In genomic region chr1:86912501-86912900, GRCh38 we compare ENCODE assay signal across 10 cellular contexts. TPM values are rescaled to one million over a fixed set of nuclear protein-coding genes. Genes with fewer than 3 reads are reported as not detected.
DNase-seq lines count a peak whose midpoint lies in the region; ATAC-seq, FAIRE-seq and TF ChIP-seq lines count a peak whose summit lies in the region.
"Had no signal": no experiment of that assay in that cellular context is flagged by ENCODE, and none has a peak within 500 bp of the region (broad histone marks: within the 10 kb centered on the region; RNA-seq: fewer than 3 reads in every experiment).

No MANE protein-coding gene starts in this region.

- dilution Hi-C loops in endothelial cell of umbilical vein (cut with MboI; ENCODE audit: extremely low pct_ligation_motif_present, low sequenced_read_pairs): no loop called here

- no peak overlapping the region for H2AFZ ChIP-seq in MM.1S (ENCODE audit: low read length)
- H2AFZ ChIP-seq in endothelial cell of umbilical vein (ENCODE audit: low read depth, low read length): no peak overlapping the region

- ATAC-seq in pancreas (no peak), HG03432 (IDR thresholded peaks at IDR 0.05; ENCODE audit: unreplicated experiment) (no peak), GM18873 (IDR thresholded peaks at IDR 0.05; ENCODE audit: low FRiP score, unreplicated experiment) (no peak), HG03520 (IDR thresholded peaks at IDR 0.05; ENCODE audit: unreplicated experiment) (no peak)

- FAIRE-seq in endothelial cell of umbilical vein (lab: Jason Lieb, UNC) (no peak), pancreas (lab: Jason Lieb, UNC) (no peak)

- H3K27ac ChIP-seq in MM.1S (ENCODE audit: low read length) (no peak overlapping the region), endothelial cell of umbilical vein (ENCODE audit: insufficient read depth, low read depth, low read length) (no peak overlapping the region), pancreas (no peak overlapping the region)

- H3K9me2 ChIP-seq in MM.1S (replicated peaks; ENCODE audit: insufficient read depth, low read length): no peaks in the 10 kb centered on the region

- H3K36me3 ChIP-seq in GM06990 (ENCODE audit: control insufficient read depth, insufficient read depth, low read length) (no peaks in the 10 kb centered on the region), MM.1S (replicated peaks; ENCODE audit: insufficient read depth, low read length) (peaks cover 4% of the 10 kb centered on the region; the same call in 1 of the 2 replicates), endothelial cell of umbilical vein (ENCODE audit: control insufficient read depth in 2 of 2, extremely low read depth in 1 of 2, insufficient read depth in 2 of 2, low read length in 2 of 2) (peaks cover 0 to 4% of the 10 kb centered on the region in 2 experiments), pancreas (no peaks in the 10 kb centered on the region)

- TF ChIP-seq POLR2A in endothelial cell of umbilical vein (IDR thresholded peaks at IDR 0.05; ENCODE audit: low read depth, low read length): no peak

- no peak for TF ChIP-seq CTCF in GM06990 (IDR thresholded peaks at IDR 0.05; ENCODE audit: insufficient read depth, low read length, poor library complexity, severe bottlenecking)
- TF ChIP-seq CTCF in MM.1S (IDR thresholded peaks at IDR 0.05; ENCODE audit: low read length): no peak
- TF ChIP-seq CTCF in endothelial cell of umbilical vein (IDR thresholded peaks at IDR 0.05; ENCODE audit: extremely low read depth in 1 of 2, insufficient read depth in 1 of 2, low read depth in 1 of 2, low read length in 2 of 2): no peak
- TF ChIP-seq CTCF in pancreas (IDR thresholded peaks at IDR 0.05): no peak

- H3K27me3 ChIP-seq in GM06990 (replicated peaks; ENCODE audit: control insufficient read depth, insufficient read depth, low read length) (no peaks in the 10 kb centered on the region), MM.1S (replicated peaks; ENCODE audit: insufficient read depth, low read length) (no peaks in the 10 kb centered on the region), endothelial cell of umbilical vein (ENCODE audit: control insufficient read depth in 2 of 2, insufficient read depth in 2 of 2, low read length in 2 of 2) (no peaks in the 10 kb centered on the region), pancreas (no peaks in the 10 kb centered on the region)

- H3K9ac ChIP-seq in MM.1S (ENCODE audit: low read length) (peak overlapping the region; percentile 95; the same call in 1 of the 2 replicates), endothelial cell of umbilical vein (replicated peaks; ENCODE audit: extremely low read depth, insufficient read depth, low read length) (peak overlapping the region; percentile 100)

- no peak for DNase-seq in GM06990 (ENCODE audit: extremely low read depth, insufficient read length)
- no peak for DNase-seq in MM.1S
- peak; percentile 11 for DNase-seq in endothelial cell of umbilical vein (ENCODE audit: low read depth, low spot score)
- DNase-seq in pancreas: no peak
- no peak for DNase-seq in NCI-H2196 (lab: John Stamatoyannopoulos, UW; ENCODE audit: unreplicated experiment)
- DNase-seq: NCI-H1105 had no signal

- CTCF ChIA-PET in endothelial cell of umbilical vein (lab: Charles Lee): interaction anchor here (1.2 to 1.5 kb wide), 4 partner anchors 11 to 79 kb away, joined by 3 to 6 read pairs (median 3); no protein-coding TSS in a partner anchor

- WGBS in pancreas, 2 donors: 26% methylated on average over 5 of the region's 5 CpGs

- H3K79me2 ChIP-seq in MM.1S (ENCODE audit: low read length) (peaks cover 94% of the 10 kb centered on the region), endothelial cell of umbilical vein (ENCODE audit: control insufficient read depth, insufficient read depth, low read length) (peaks cover 84% of the 10 kb centered on the region)

- peak overlapping the region; percentile 95 for H3K4me3 ChIP-seq in GM06990 (replicated peaks; ENCODE audit: low read depth, low read length)
- H3K4me3 ChIP-seq in MM.1S (ENCODE audit: low read length): peak overlapping the region; percentile 95
- peak overlapping the region; percentile 84 to 100 (median 99) for H3K4me3 ChIP-seq in endothelial cell of umbilical vein (replicated peaks in 1 of 3; ENCODE audit: insufficient read depth in 1 of 3, low read depth in 1 of 3, low read length in 3 of 3)
- peak overlapping the region in 3 of 4 donors; percentile 73 to 86 (median 75) for H3K4me3 ChIP-seq in pancreas
- H3K4me3 ChIP-seq: lung had no signal

- H3K4me1 ChIP-seq in MM.1S (ENCODE audit: low read length) (peaks cover 17% of the 10 kb centered on the region), endothelial cell of umbilical vein (ENCODE audit: control insufficient read depth, extremely low read depth, insufficient read depth, low read length) (peaks cover 16% of the 10 kb centered on the region), pancreas (peaks cover 12 to 33% (median 12%) of the 10 kb centered on the region in 3 donors)

- no TSS peak for BruUV-seq in endothelial cell of umbilical vein (replicated peaks; lab: Mats Ljungman, UMichigan)

- POLR2A ChIA-PET in endothelial cell of umbilical vein (lab: Charles Lee): no interaction called here

- H3K9me3 ChIP-seq in MM.1S (replicated peaks; ENCODE audit: insufficient read depth, low read length): no peaks in the 10 kb centered on the region
- H3K9me3 ChIP-seq in endothelial cell of umbilical vein (replicated peaks; ENCODE audit: control insufficient read depth, insufficient read depth, low read length): no peaks in the 10 kb centered on the region
- no peaks in the 10 kb centered on the region for H3K9me3 ChIP-seq in pancreas

- H4K20me1 ChIP-seq in MM.1S (ENCODE audit: insufficient read depth, low read length) (peaks cover 4% of the 10 kb centered on the region; the same call in 1 of the 2 replicates), endothelial cell of umbilical vein (replicated peaks; ENCODE audit: control insufficient read depth, extremely low read depth, insufficient read depth, low read length) (peaks cover 5% of the 10 kb centered on the region)

- peak overlapping the region; percentile 87 for H3K4me2 ChIP-seq in MM.1S (ENCODE audit: low read depth, low read length)
- H3K4me2 ChIP-seq in endothelial cell of umbilical vein (ENCODE audit: insufficient read depth, low read length): peak overlapping the region; percentile 97

- H3F3A ChIP-seq in MM.1S (ENCODE audit: insufficient read depth, low read length): peaks cover 11% of the 10 kb centered on the region

- intact Hi-C loops in endothelial cell of umbilical vein (cut with micrococcal nuclease) (loop anchor here (5.0 to 10.0 kb wide), 4 partner anchors 170 to 1772 kb away; partner anchors contain the start of genes ODF2L, PKN2 and SH3GLB1), pancreas (cut with DNase I) (no loop called here)

- H3K9me1 ChIP-seq in endothelial cell of umbilical vein (replicated peaks; ENCODE audit: control insufficient read depth, extremely low read depth, insufficient read depth, low read length): no peaks in the 10 kb centered on the region

TF ChIP-seq in endothelial cell of umbilical vein, 7 proteins besides CTCF, POLR2A, EP300 and RAD21:
- TF ChIP-seq MYC (IDR thresholded peaks at IDR 0.05; ENCODE audit: low read depth, low read length) (no peak), EZH2 (IDR thresholded peaks at IDR 0.05; ENCODE audit: borderline replicate concordance, low read depth, low read length, severe bottlenecking) (no peak), POLR2AphosphoS5 (IDR thresholded peaks at IDR 0.05; ENCODE audit: insufficient read depth, low read depth, low read length) (no peak), MAX (IDR thresholded peaks at IDR 0.05; ENCODE audit: insufficient read depth, insufficient read length) (no peak), GATA2 (IDR thresholded peaks at IDR 0.05; ENCODE audit: insufficient read depth, insufficient read length, low read depth, low read length) (no peak), FOS (IDR thresholded peaks at IDR 0.05; ENCODE audit: borderline replicate concordance, insufficient read depth, low read length) (no peak), JUN (IDR thresholded peaks at IDR 0.05; ENCODE audit: borderline replicate concordance, insufficient read depth, insufficient read length, low read depth) (no peak)

RNA-seq across cellular contexts. Expression of gene SELENOF, which starts 1.4 kb away (rescaled TPM):
- total RNA-seq in endothelial cell of umbilical vein (202 and 205 TPM in 2 replicates), pancreas (10 to 100 TPM; 47.9 to 98.5 (median 80.2) TPM)
- polyA plus RNA-seq in endothelial cell of umbilical vein (81.3 and 102 TPM in 2 replicates), pancreas (10 to 100 TPM; 28.9 to 89.8 TPM)
- 157 and 158 TPM in 2 replicates for polyA plus RNA-seq in endothelial cell of umbilical vein (2011; cell fraction: cytosol; rRNA removed)
- polyA plus RNA-seq in endothelial cell of umbilical vein (2011; cell fraction: nucleus; rRNA removed): 48.8 and 62.7 TPM in 2 replicates
- 156 and 223 TPM in 2 replicates for polyA plus RNA-seq in endothelial cell of umbilical vein (2012)
- 99.5 and 129 TPM in 2 replicates for polyA minus RNA-seq in endothelial cell of umbilical vein
- 49.9 TPM for polyA minus RNA-seq in endothelial cell of umbilical vein (2011; cell fraction: cytosol; rRNA and poly(A)+ RNA removed)
- polyA minus RNA-seq in endothelial cell of umbilical vein (2011; cell fraction: nucleus; rRNA and poly(A)+ RNA removed): 26.0 and 33.2 TPM in 2 replicates

RNA-seq across cellular contexts. Expression of gene HS2ST1, which starts 1.9 kb away (rescaled TPM):
- total RNA-seq in endothelial cell of umbilical vein: 28.7 and 31.2 TPM in 2 replicates
- polyA plus RNA-seq in endothelial cell of umbilical vein: 4.4 and 5.5 TPM in 2 replicates
- polyA plus RNA-seq in endothelial cell of umbilical vein (2011; cell fraction: cytosol; rRNA removed): 6.4 and 6.9 TPM in 2 replicates
- polyA plus RNA-seq in endothelial cell of umbilical vein (2011; cell fraction: nucleus; rRNA removed): 4.1 and 5.0 TPM in 2 replicates
- polyA plus RNA-seq in endothelial cell of umbilical vein (2012): 14.2 and 23.0 TPM in 2 replicates
- 11.9 and 21.0 TPM in 2 replicates for polyA minus RNA-seq in endothelial cell of umbilical vein
- polyA minus RNA-seq in endothelial cell of umbilical vein (2011; cell fraction: cytosol; rRNA and poly(A)+ RNA removed): 10.3 TPM
- 9.5 and 14.1 TPM in 2 replicates for polyA minus RNA-seq in endothelial cell of umbilical vein (2011; cell fraction: nucleus; rRNA and poly(A)+ RNA removed)
- 10 to 100 TPM in 4 of 6 donors, 1 to 10 TPM in 2; 8.7 to 16.1 (median 13.8) TPM for total RNA-seq in pancreas
- 1 to 10 TPM; 2.8 to 6.6 TPM for polyA plus RNA-seq in pancreas
